ENCODE assay signal across 8 cellular contexts in the genomic region with DNA sequence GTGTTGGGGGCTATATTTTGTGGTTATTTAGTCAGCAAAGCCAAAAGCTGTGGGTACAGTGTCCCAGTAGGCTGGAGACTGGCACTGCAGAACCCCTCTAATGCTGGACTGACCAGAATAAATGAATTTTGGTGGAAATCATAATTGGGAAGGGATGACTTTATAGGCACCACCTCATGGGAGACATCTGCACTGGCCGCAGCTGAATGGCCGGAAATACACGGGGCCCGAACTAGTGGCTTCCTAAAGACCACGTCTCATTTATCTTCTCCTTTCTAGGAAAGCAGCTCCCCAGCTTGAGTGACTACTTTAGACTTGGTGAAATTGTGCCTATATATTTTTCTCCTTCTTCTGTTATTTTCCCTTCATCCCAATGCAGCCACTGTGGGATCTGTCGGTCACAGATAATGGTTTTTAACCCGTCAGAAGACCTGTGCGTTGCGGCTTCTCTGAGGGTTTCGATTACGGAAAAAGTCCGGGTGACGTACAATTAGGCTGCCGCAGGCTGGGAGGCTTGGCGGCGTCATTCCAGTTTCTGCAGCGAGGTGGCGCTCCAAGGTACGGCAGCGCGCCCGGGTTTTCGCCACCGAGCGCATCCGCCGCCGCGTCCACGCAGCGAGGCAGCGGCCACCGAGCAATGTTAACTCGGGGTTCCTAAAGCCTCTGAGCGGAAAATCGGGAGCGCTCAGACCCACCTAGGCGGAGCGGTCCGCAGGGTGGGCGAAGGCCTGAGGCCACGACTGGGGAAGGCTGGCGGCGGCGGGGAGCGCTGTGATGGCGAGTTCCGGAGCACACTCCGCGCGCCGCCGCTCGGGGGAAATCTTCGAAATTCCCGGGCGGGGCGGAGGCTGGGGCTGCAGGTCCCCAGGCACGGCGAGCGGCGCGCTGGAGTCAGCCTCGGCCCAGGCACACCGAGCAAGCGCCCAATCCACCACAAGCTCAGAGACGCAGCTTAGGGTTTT. TPM values are rescaled to one million over a fixed set of nuclear protein-coding genes. Genes with fewer than 3 reads are reported as not detected.
DNase-seq lines count a peak whose midpoint lies in the region; ATAC-seq and TF ChIP-seq lines count a peak whose summit lies in the region.

No MANE protein-coding gene starts in this region.

- DNase-seq in NCI-H1436 (lab: John Stamatoyannopoulos, UW) (peak; percentile 36), NCI-H1436 treated with DMSO at 0.1 percent for 48 hours (lab: John Stamatoyannopoulos, UW) (no peak), NCI-H2107 (lab: John Stamatoyannopoulos, UW) (peak; percentile 68), WERI-Rb-1 (peak; percentile 63), cardiac fibroblast (ENCODE audit: low read depth in 2 of 2) (peak; percentile 88 to 90), kidney epithelial cell (ENCODE audit: low read depth) (no peak)
- peak; percentile 55 to 62 for DNase-seq in stimulated activated CD4-positive, alpha-beta T cell treated with anti-CD3 and anti-CD28 coated beads, Interleukin-1b, Interleukin-23, amount 100 ng/mL, for 4 hours (ENCODE audit: low read depth in 2 of 2)

- peaks cover 2% of the 10 kb centered on the region for H3K9me3 ChIP-seq in WERI-Rb-1 (ENCODE audit: severe bottlenecking)

- H3K36me3 ChIP-seq in WERI-Rb-1 = no peaks in the 10 kb centered on the region
- H3K36me3 ChIP-seq in kidney epithelial cell (ENCODE audit: control insufficient read depth, insufficient read depth, low read length) = no peaks in the 10 kb centered on the region

- no peak overlapping the region for H3K27ac ChIP-seq in WERI-Rb-1

- peak; percentile 86 for TF ChIP-seq CTCF in WERI-Rb-1 (IDR thresholded peaks at IDR 0.05; ENCODE audit: low read depth, low read length)
- peak; percentile 86 for TF ChIP-seq CTCF in cardiac fibroblast (IDR thresholded peaks at IDR 0.05; ENCODE audit: low read depth, low read length)
- peak; percentile 87 for TF ChIP-seq CTCF in kidney epithelial cell (IDR thresholded peaks at IDR 0.05; ENCODE audit: insufficient read depth, low read length, poor library complexity, severe bottlenecking)

- peak overlapping the region; percentile 32 for H3K4me3 ChIP-seq in WERI-Rb-1 (ENCODE audit: low read depth, low read length)
- peak overlapping the region; percentile 56 to 71 for H3K4me3 ChIP-seq in cardiac fibroblast (replicated peaks in 1 of 2; ENCODE audit: low read depth in 2 of 2, low read length in 2 of 2)
- peak overlapping the region; percentile 68 for H3K4me3 ChIP-seq in kidney epithelial cell (ENCODE audit: low read depth, low read length)

- ATAC-seq in HG02840 (IDR thresholded peaks at IDR 0.05; ENCODE audit: low FRiP score, unreplicated experiment) = peak; percentile 85

- H3K27me3 ChIP-seq in WERI-Rb-1 (ENCODE audit: insufficient read depth, low read depth, severe bottlenecking) (peaks cover 92% of the 10 kb centered on the region), kidney epithelial cell (ENCODE audit: control insufficient read depth, insufficient read depth, low read length) (no peaks in the 10 kb centered on the region)

RNA-seq across cellular contexts. Expression of gene NR2F2, which starts 26.3 kb away (rescaled TPM):
- 19.1 and 22.9 TPM in 2 replicates for total RNA-seq in kidney epithelial cell

Comparison
In these comparisons a context has a peak if more than half of its experiments do, and no peak if none do; other contexts are left out.
1. DNase-seq: peak in NCI-H1436 (single experiment), NCI-H2107 (single experiment), WERI-Rb-1 (single experiment), cardiac fibroblast (2 of 2) and stimulated activated CD4-positive, alpha-beta T cell treated with anti-CD3 and anti-CD28 coated beads, Interleukin-1b, Interleukin-23, amount 100 ng/mL, for 4 hours (2 of 2); none in NCI-H1436 treated with DMSO at 0.1 percent for 48 hours (single experiment) and kidney epithelial cell (single experiment).
2. Peak in every context shown above with its lines, with median percentiles within 50 percentile points of each other: H3K4me3 ChIP-seq and CTCF ChIP-seq.